ENCODE assay signal across 15 cellular contexts in the genomic region with DNA sequence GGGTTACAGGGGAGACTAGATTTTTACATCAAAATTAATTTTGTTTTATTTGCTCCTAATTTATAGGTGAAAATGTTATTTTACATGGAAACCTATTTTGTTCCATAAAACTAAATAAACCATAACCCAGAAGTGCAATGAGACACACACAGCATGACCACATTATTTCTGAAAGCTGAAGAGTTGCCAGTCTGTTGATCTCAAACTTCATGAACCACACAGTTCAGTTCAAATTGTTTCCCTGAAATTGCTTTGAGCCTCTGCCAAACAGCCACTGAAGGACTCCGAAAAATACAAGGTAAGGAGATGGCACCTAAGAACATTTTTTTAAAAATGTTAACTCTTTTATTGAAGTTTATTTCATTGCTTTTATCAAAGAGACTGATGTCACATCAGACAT. TPM values are rescaled to one million over a fixed set of nuclear protein-coding genes. Genes with fewer than 3 reads are reported as not detected.
"Had no signal": no experiment of that assay in that cellular context is flagged by ENCODE, and none has a peak within 500 bp of the region (broad histone marks: within the 10 kb centered on the region; RNA-seq: fewer than 3 reads in every experiment).

No MANE protein-coding gene starts in this region.

- ATAC-seq: activated CD8-positive, alpha-beta T cell treated with anti-CD3 and anti-CD28 coated beads, Interleukin-2, amount 10 ng/mL, durations not matched to agents 7 days and 5 days had no signal

- H3K27me3 Mint-ChIP-seq: activated naive CD4-positive, alpha-beta T cell treated with anti-CD3 and anti-CD28 coated beads, Interleukin-2, amount 10 ng/mL, durations not matched to agents 7 days and 5 days had no signal

- DNase-seq: activated CD4-positive, alpha-beta T cell treated with anti-CD3 and anti-CD28 coated beads for 4 hours; activated CD8-positive, alpha-beta T cell treated with anti-CD3 and anti-CD28 coated beads, Interleukin-2, amount 10 ng/mL, durations not matched to agents 7 days and 5 days; activated naive CD4-positive, alpha-beta T cell treated with anti-CD3 and anti-CD28 coated beads, Interleukin-2, amount 10 ng/mL, durations not matched to agents 7 days and 5 days; activated T-cell treated with anti-CD3 and anti-CD28 coated beads, Interleukin-2, amount 50 U/mL, for 24 hours; aorta; cerebellar nuclear complex; cortex of kidney; erythroblast; foreskin melanocyte; glutamatergic neuron; hypothalamus; stimulated activated naive CD4-positive, alpha-beta T cell had no signal

- H3K36me3 Mint-ChIP-seq: activated naive CD4-positive, alpha-beta T cell treated with anti-CD3 and anti-CD28 coated beads, Interleukin-2, amount 10 ng/mL, durations not matched to agents 7 days and 5 days; WTC11 had no signal

- H3K27ac Mint-ChIP-seq: activated CD8-positive, alpha-beta T cell treated with anti-CD3 and anti-CD28 coated beads, Interleukin-2, amount 10 ng/mL, durations not matched to agents 7 days and 5 days; activated naive CD4-positive, alpha-beta T cell treated with anti-CD3 and anti-CD28 coated beads, Interleukin-2, amount 10 ng/mL, durations not matched to agents 7 days and 5 days; activated T-cell treated with anti-CD3 and anti-CD28 coated beads, Interleukin-2, amount 50 U/mL, for 24 hours; activated T-helper 2 cell treated with anti-CD3 and anti-CD28 coated beads, Interferon-gamma antibody, Interleukin-2, Interleukin-4, amounts not matched to agents 10 μg/mL and 5 μg/mL and 100 μg/mL, durations not matched to agents 14 hours and 24 hours and 36 hours had no signal

- H3K4me3 Mint-ChIP-seq: activated CD8-positive, alpha-beta T cell treated with anti-CD3 and anti-CD28 coated beads, Interleukin-2, amount 10 ng/mL, durations not matched to agents 7 days and 5 days; activated naive CD4-positive, alpha-beta T cell treated with anti-CD3 and anti-CD28 coated beads, Interleukin-2, amount 10 ng/mL, durations not matched to agents 7 days and 5 days; activated T-cell treated with anti-CD3 and anti-CD28 coated beads, Interleukin-2, amount 50 U/mL, for 24 hours; neural crest cell; WTC11 had no signal

- H3K9me3 Mint-ChIP-seq: activated naive CD4-positive, alpha-beta T cell treated with anti-CD3 and anti-CD28 coated beads, Interleukin-2, amount 10 ng/mL, durations not matched to agents 7 days and 5 days; activated T-cell treated with anti-CD3 and anti-CD28 coated beads, Interleukin-2, amount 50 U/mL, for 24 hours; activated T-helper 2 cell treated with anti-CD3 and anti-CD28 coated beads, Interferon-gamma antibody, Interleukin-2, Interleukin-4, amounts not matched to agents 10 μg/mL and 5 μg/mL and 100 μg/mL, durations not matched to agents 14 hours and 24 hours and 36 hours; WTC11 had no signal

- H3K4me1 Mint-ChIP-seq: activated naive CD4-positive, alpha-beta T cell treated with anti-CD3 and anti-CD28 coated beads, Interleukin-2, amount 10 ng/mL, durations not matched to agents 7 days and 5 days had no signal

RNA-seq across cellular contexts. Expression of gene ITGB8, which starts 25.0 kb away (rescaled TPM):
- total RNA-seq: activated CD8-positive, alpha-beta T cell treated with anti-CD3 and anti-CD28 coated beads, Interleukin-2, amount 10 ng/mL, durations not matched to agents 7 days and 5 days had no signal
